8 cellular contexts compared by ENCODE assay signal in the genomic region with DNA sequence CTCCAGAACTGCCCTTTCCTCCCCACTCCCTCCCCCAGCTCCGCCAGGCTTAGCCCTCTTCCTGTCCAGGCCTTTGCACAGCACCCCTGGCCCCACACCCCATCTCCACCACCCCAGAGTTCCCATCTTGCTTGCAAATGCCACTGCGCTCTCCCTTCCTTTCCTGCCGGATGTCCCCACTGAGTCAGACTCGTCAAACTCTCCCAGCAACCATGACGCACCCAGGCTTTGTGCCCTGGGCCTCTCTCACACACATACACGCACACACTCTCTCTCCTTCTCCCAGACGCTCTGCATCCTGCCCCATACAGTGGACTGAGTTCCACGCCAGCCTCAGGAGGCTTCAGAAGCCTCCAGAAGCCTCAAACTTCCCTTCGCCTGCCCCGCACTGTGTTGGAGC. TPM values are rescaled to one million over a fixed set of nuclear protein-coding genes. Genes with fewer than 3 reads are reported as not detected.
DNase-seq lines count a peak whose midpoint lies in the region; ATAC-seq, FAIRE-seq and TF ChIP-seq lines count a peak whose summit lies in the region.
"Had no signal": no experiment of that assay in that cellular context is flagged by ENCODE, and none has a peak within 500 bp of the region (broad histone marks: within the 10 kb centered on the region; RNA-seq: fewer than 3 reads in every experiment).

No MANE protein-coding gene starts in this region.

- WGBS in lung, 2 donors, result 68% methylated on average over 10 of the region's 10 CpGs

- no peak for ATAC-seq in lung (ENCODE audit: insufficient read depth, low FRiP score)

- no peaks in the 10 kb centered on the region for H3K27me3 ChIP-seq in bronchial epithelial cell (ENCODE audit: control insufficient read depth, insufficient read depth, low read length)
- H3K27me3 ChIP-seq in lung (ENCODE audit: control insufficient read depth, insufficient read depth), result no peaks in the 10 kb centered on the region

- peaks cover 3% of the 10 kb centered on the region for H3K4me1 Mint-ChIP-seq in activated CD4-positive, alpha-beta T cell treated with anti-CD3 and anti-CD28 coated beads, Interleukin-2, amount 10 ng/mL, durations not matched to agents 24 days and 14 days

- H3K36me3 Mint-ChIP-seq in activated CD4-positive, alpha-beta T cell treated with anti-CD3 and anti-CD28 coated beads, Interleukin-2, amount 10 ng/mL, durations not matched to agents 24 days and 14 days (ENCODE audit: low read depth), result no peaks in the 10 kb centered on the region

- H3K27me3 Mint-ChIP-seq in activated CD4-positive, alpha-beta T cell treated with anti-CD3 and anti-CD28 coated beads, Interleukin-2, amount 10 ng/mL, durations not matched to agents 24 days and 14 days, result no peaks in the 10 kb centered on the region

- H3K36me3 ChIP-seq in bronchial epithelial cell (ENCODE audit: control insufficient read depth, insufficient read depth, low read length), result no peaks in the 10 kb centered on the region
- H3K36me3 ChIP-seq in lung (ENCODE audit: control insufficient read depth in 2 of 2, insufficient read depth in 2 of 2, low read length in 2 of 2), result no peaks in the 10 kb centered on the region

- intact Hi-C loops in activated CD4-positive, alpha-beta T cell treated with anti-CD3 and anti-CD28 coated beads, Interleukin-2, amount 10 ng/mL, durations not matched to agents 24 days and 14 days (cut with micrococcal nuclease), result no loop called here

- no peak overlapping the region for H3K27ac Mint-ChIP-seq in activated CD4-positive, alpha-beta T cell treated with anti-CD3 and anti-CD28 coated beads, Interleukin-2, amount 10 ng/mL, durations not matched to agents 24 days and 14 days

- DNase-seq in M059J (ENCODE audit: low read depth) (peak; percentile 98), bronchial epithelial cell (ENCODE audit: low read depth) (peak; percentile 90), lung (ENCODE audit: low spot score) (no peak), urothelium cell line (ENCODE audit: low spot score) (peak; percentile 82), putamen (ENCODE audit: low spot score) (no peak)
- no peak for DNase-seq in activated effector memory CD4-positive, alpha-beta T cell treated with anti-CD3 and anti-CD28 coated beads, Interleukin-2, amount 50 U/mL, for 16 hours
- DNase-seq in activated CD4-positive, alpha-beta T cell treated with anti-CD3 and anti-CD28 coated beads, Interleukin-2, amount 10 ng/mL, durations not matched to agents 24 days and 14 days, result no peak
- DNase-seq: NCI-H774 had no signal

- H3K4me1 ChIP-seq in lung (ENCODE audit: control insufficient read depth in 2 of 2, insufficient read depth in 2 of 2, low read length in 2 of 2), result peaks cover 0 to 29% of the 10 kb centered on the region in 2 donors

- H3K9me3 Mint-ChIP-seq in activated CD4-positive, alpha-beta T cell treated with anti-CD3 and anti-CD28 coated beads, Interleukin-2, amount 10 ng/mL, durations not matched to agents 24 days and 14 days, result no peaks in the 10 kb centered on the region

- no peak overlapping the region for H3K4me3 Mint-ChIP-seq in activated CD4-positive, alpha-beta T cell treated with anti-CD3 and anti-CD28 coated beads, Interleukin-2, amount 10 ng/mL, durations not matched to agents 24 days and 14 days

- H3K4me3 ChIP-seq in bronchial epithelial cell (ENCODE audit: low read depth, low read length) (no peak overlapping the region), lung (no peak overlapping the region)

- peak overlapping the region; percentile 29 to 43 for H3K27ac ChIP-seq in lung (ENCODE audit: low read depth in 1 of 2, low read length in 1 of 2)

- FAIRE-seq in bronchial epithelial cell (lab: Jason Lieb, UNC), result peak; percentile 94
- FAIRE-seq in urothelium cell line (lab: Jason Lieb, UNC), result peak; percentile 85

- no peaks in the 10 kb centered on the region for H3K9me3 ChIP-seq in lung (ENCODE audit: control insufficient read depth in 2 of 2, insufficient read depth in 1 of 2, low read length in 1 of 2)

- TF ChIP-seq CTCF in bronchial epithelial cell (IDR thresholded peaks at IDR 0.05; ENCODE audit: insufficient read depth, low read length, severe bottlenecking) (no peak), lung (IDR thresholded peaks at IDR 0.05; ENCODE audit: control extremely low read depth, extremely low read depth) (no peak)

RNA-seq across cellular contexts. Expression of a gene that starts 2.8 kb away (rescaled TPM):
- 9.4 and 14.1 TPM in 2 replicates for total RNA-seq in M059J (2014; rRNA removed; shearing (Covaris generic))
- total RNA-seq in bronchial epithelial cell, result 12.1 and 17.3 TPM in 2 replicates
- 10 to 100 TPM in 1 of 2 donors, 1 to 10 TPM in 1; 4.4 to 42.1 TPM for total RNA-seq in lung
- polyA plus RNA-seq in lung, result 10 to 100 TPM in 1 of 2 donors, 1 to 10 TPM in 1; 7.0 to 22.8 TPM
- 0.21 and 0.54 TPM in 2 replicates for total RNA-seq in activated CD4-positive, alpha-beta T cell treated with anti-CD3 and anti-CD28 coated beads, Interleukin-2, amount 10 ng/mL, durations not matched to agents 24 days and 14 days

RNA-seq across cellular contexts. Expression of a gene that starts 7.3 kb away (rescaled TPM):
- not detected in 2 replicates for total RNA-seq in M059J (2014; rRNA removed; shearing (Covaris generic))
- total RNA-seq in bronchial epithelial cell (not detected in 2 replicates), lung (not detected)
- 1 to 10 TPM in 1 of 2 donors, under 1 TPM in 1; 0.84 to 1.0 TPM for polyA plus RNA-seq in lung
- total RNA-seq in activated CD4-positive, alpha-beta T cell treated with anti-CD3 and anti-CD28 coated beads, Interleukin-2, amount 10 ng/mL, durations not matched to agents 24 days and 14 days, result not detected in 2 replicates

RNA-seq across cellular contexts. Expression of a gene that starts 14.5 kb away (rescaled TPM):
- 0.49 and 2.4 TPM in 2 replicates for total RNA-seq in M059J (2014; rRNA removed; shearing (Covaris generic))
- total RNA-seq in bronchial epithelial cell, result under 0.01 TPM in 1 of 2 replicates, not detected in the other
- 1 to 10 TPM in 1 of 2 donors, under 1 TPM in 1; 0.23 to 1.3 TPM for total RNA-seq in lung
- 1 to 10 TPM in 1 of 2 donors, under 1 TPM in 1; 0.06 to 2.5 TPM for polyA plus RNA-seq in lung
- total RNA-seq in activated CD4-positive, alpha-beta T cell treated with anti-CD3 and anti-CD28 coated beads, Interleukin-2, amount 10 ng/mL, durations not matched to agents 24 days and 14 days, result 0.02 and 0.05 TPM in 2 replicates

RNA-seq across cellular contexts. Expression of a gene that starts 20.0 kb away (rescaled TPM):
- total RNA-seq in M059J (2014; rRNA removed; shearing (Covaris generic)), result 21.6 and 29.3 TPM in 2 replicates
- total RNA-seq in bronchial epithelial cell, result 6.3 and 6.8 TPM in 2 replicates
- 10 to 100 TPM; 12.8 to 31.1 TPM for total RNA-seq in lung
- polyA plus RNA-seq in lung, result 10 to 100 TPM; 18.4 to 19.7 TPM
- 22.8 and 23.3 TPM in 2 replicates for total RNA-seq in activated CD4-positive, alpha-beta T cell treated with anti-CD3 and anti-CD28 coated beads, Interleukin-2, amount 10 ng/mL, durations not matched to agents 24 days and 14 days

RNA-seq across cellular contexts. Expression of a gene that starts 35.8 kb away (rescaled TPM):
- not detected in 2 replicates for total RNA-seq in M059J (2014; rRNA removed; shearing (Covaris generic))
- not detected in 2 replicates for total RNA-seq in bronchial epithelial cell
- 10 to 100 TPM; 17.9 to 76.7 TPM for total RNA-seq in lung
- polyA plus RNA-seq in lung, result 10 to 100 TPM; 47.5 to 54.9 TPM
- total RNA-seq in activated CD4-positive, alpha-beta T cell treated with anti-CD3 and anti-CD28 coated beads, Interleukin-2, amount 10 ng/mL, durations not matched to agents 24 days and 14 days, result 82.7 and 95.7 TPM in 2 replicates

Comparison
In these comparisons a context has a peak if more than half of its experiments do, and no peak if none do; other contexts are left out.
1. DNase-seq: peak in M059J (single experiment), bronchial epithelial cell (single experiment) and urothelium cell line (single experiment); none in lung (single experiment), activated effector memory CD4-positive, alpha-beta T cell treated with anti-CD3 and anti-CD28 coated beads, Interleukin-2, amount 50 U/mL, for 16 hours (single experiment), activated CD4-positive, alpha-beta T cell treated with anti-CD3 and anti-CD28 coated beads, Interleukin-2, amount 10 ng/mL, durations not matched to agents 24 days and 14 days (single experiment) and putamen (single experiment).